In the genomic region with DNA sequence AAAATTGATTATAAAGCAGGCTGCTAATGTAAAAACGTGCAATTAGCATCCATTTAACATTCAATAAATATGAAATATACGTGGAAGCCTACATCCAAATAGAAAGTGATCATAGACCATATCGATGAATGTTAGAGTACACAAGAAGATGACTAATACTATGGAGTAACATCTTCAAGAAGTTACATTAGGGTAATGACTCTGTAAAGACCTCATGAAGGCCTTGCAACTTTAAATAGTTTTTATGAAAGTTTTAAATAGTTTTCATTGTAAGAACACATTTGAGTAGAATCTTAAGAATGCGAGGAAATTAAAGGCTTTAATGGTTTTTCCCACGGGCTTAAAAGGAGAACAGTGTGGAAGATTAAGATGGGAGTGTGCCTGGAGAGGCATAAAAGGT, we compare ENCODE assay signal across 13 cellular contexts. TPM values are rescaled to one million over a fixed set of nuclear protein-coding genes. Genes with fewer than 3 reads are reported as not detected.
DNase-seq lines count a peak whose midpoint lies in the region; ATAC-seq, FAIRE-seq and TF ChIP-seq lines count a peak whose summit lies in the region.
"Had no signal": no experiment of that assay in that cellular context is flagged by ENCODE, and none has a peak within 500 bp of the region (broad histone marks: within the 10 kb centered on the region; RNA-seq: fewer than 3 reads in every experiment).

No MANE protein-coding gene starts in this region.

- H3K4me3 Mint-ChIP-seq in Caco-2 (ENCODE audit: unreplicated experiment): peak overlapping the region; percentile 75
- H3K4me3 Mint-ChIP-seq in activated CD8-positive, alpha-beta T cell treated with anti-CD3 and anti-CD28 coated beads, Interleukin-2, amount 10 ng/mL, durations not matched to agents 7 days and 5 days: peak overlapping the region; percentile 86

- DNase-seq in AG04449 (ENCODE audit: low read depth, low spot score) (peak; percentile 65), Caco-2 (no peak), foreskin fibroblast (peak; percentile 6 to 31), transverse colon (no peak), tibial nerve (ENCODE audit: low spot score in 2 of 2) (no peak), HepG2 (ENCODE audit: low spot score) (no peak), COLO829 (ENCODE audit: low spot score) (no peak)
- no peak for DNase-seq in activated CD8-positive, alpha-beta T cell treated with anti-CD3 and anti-CD28 coated beads, Interleukin-2, amount 10 ng/mL, durations not matched to agents 7 days and 5 days
- DNase-seq: activated gamma-delta T cell treated with Interleukin-2 at 50 U/mL for 16 hours, NCI-H146 had no signal

- in situ Hi-C loops in transverse colon (cut with MboI; ENCODE audit: low pct_ligation_motif_present in 1 of 4, low pct_unique_long_range_greater_than_20kb in 1 of 4, low sequenced_read_pairs in 3 of 4): no loop called here
- in situ Hi-C loops in HepG2 (cut with HindIII; ENCODE audit: extremely low pct_ligation_motif_present, low pct_unique_long_range_greater_than_20kb): no loop called here

- H3K9me3 ChIP-seq in Caco-2 (no peaks in the 10 kb centered on the region), transverse colon (no peaks in the 10 kb centered on the region), tibial nerve (no peaks in the 10 kb centered on the region), HepG2 (ENCODE audit: low read length) (no peaks in the 10 kb centered on the region)

- no peaks in the 10 kb centered on the region for H4K20me1 ChIP-seq in HepG2 (ENCODE audit: insufficient read depth, low read length)

- H3K4me1 Mint-ChIP-seq in Caco-2 (ENCODE audit: low read depth, unreplicated experiment): peaks cover 26% of the 10 kb centered on the region
- peaks cover 56% of the 10 kb centered on the region for H3K4me1 Mint-ChIP-seq in activated CD8-positive, alpha-beta T cell treated with anti-CD3 and anti-CD28 coated beads, Interleukin-2, amount 10 ng/mL, durations not matched to agents 7 days and 5 days (ENCODE audit: low read depth)

- no peak overlapping the region for H3K27ac ChIP-seq in transverse colon
- peak overlapping the region in 1 of 4 donors; percentile 85 for H3K27ac ChIP-seq in tibial nerve
- no peak overlapping the region for H3K27ac ChIP-seq in HepG2 (ENCODE audit: extremely low read length, insufficient read depth, low read length)

- no peak for ATAC-seq in activated CD8-positive, alpha-beta T cell treated with anti-CD3 and anti-CD28 coated beads, Interleukin-2, amount 10 ng/mL, durations not matched to agents 7 days and 5 days
- no peak for ATAC-seq in HepG2

- H3K27ac Mint-ChIP-seq in Caco-2 (ENCODE audit: unreplicated experiment): peak overlapping the region; percentile 76
- peak overlapping the region; percentile 92 for H3K27ac Mint-ChIP-seq in activated CD8-positive, alpha-beta T cell treated with anti-CD3 and anti-CD28 coated beads, Interleukin-2, amount 10 ng/mL, durations not matched to agents 7 days and 5 days

- no peaks in the 10 kb centered on the region for H3K79me2 ChIP-seq in HepG2 (ENCODE audit: insufficient read depth, low read length)

- BruUV-seq in Caco-2 (replicated peaks; lab: Mats Ljungman, UMichigan): no TSS peak
- no TSS peak for BruUV-seq in HepG2 (replicated peaks; lab: Mats Ljungman, UMichigan)

- H3K9me3 Mint-ChIP-seq in Caco-2 (ENCODE audit: unreplicated experiment): peaks cover 9% of the 10 kb centered on the region
- no peaks in the 10 kb centered on the region for H3K9me3 Mint-ChIP-seq in activated CD8-positive, alpha-beta T cell treated with anti-CD3 and anti-CD28 coated beads, Interleukin-2, amount 10 ng/mL, durations not matched to agents 7 days and 5 days (ENCODE audit: insufficient read depth)

- H3K4me1 ChIP-seq in Caco-2 (peaks cover 40% of the 10 kb centered on the region), transverse colon (peaks cover 15 to 29% (median 23%) of the 10 kb centered on the region in 4 donors), tibial nerve (peaks cover 0 to 35% (median 15%) of the 10 kb centered on the region in 4 donors), HepG2 (ENCODE audit: insufficient read depth, low read length) (peaks cover 8% of the 10 kb centered on the region)

- H3K36me3 Mint-ChIP-seq in Caco-2 (ENCODE audit: insufficient read depth, unreplicated experiment): no peaks in the 10 kb centered on the region
- peaks cover 25% of the 10 kb centered on the region for H3K36me3 Mint-ChIP-seq in activated CD8-positive, alpha-beta T cell treated with anti-CD3 and anti-CD28 coated beads, Interleukin-2, amount 10 ng/mL, durations not matched to agents 7 days and 5 days (ENCODE audit: low read depth)

- no peak overlapping the region for H2AFZ ChIP-seq in HepG2 (ENCODE audit: low read length)

- POLR2A ChIA-PET in AG04449 (lab: Yijun Ruan, JAX): no interaction called here
- POLR2A ChIA-PET in Caco-2 (lab: Charles Lee): no interaction called here
- POLR2A ChIA-PET in activated CD8-positive, alpha-beta T cell treated with anti-CD3 and anti-CD28 coated beads, Interleukin-2, amount 10 ng/mL, durations not matched to agents 7 days and 5 days (lab: Charles Lee): interaction anchor here (2.9 kb wide), 1 partner anchor 64 kb away, joined by 24 read pairs; the partner anchor contains the start of gene TRIM22
- POLR2A ChIA-PET in HepG2 (lab: Yijun Ruan, JAX): no interaction called here

- no peak for FAIRE-seq in HepG2 (lab: Jason Lieb, UNC)
- FAIRE-seq: TTC549 had no signal

- H3K36me3 ChIP-seq in Caco-2 (ENCODE audit: control insufficient read depth, insufficient read depth, low read length) (no peaks in the 10 kb centered on the region), transverse colon (no peaks in the 10 kb centered on the region), tibial nerve (peaks cover 0 to 8% (median 0%) of the 10 kb centered on the region in 3 donors), HepG2 (replicated peaks in 1 of 2; ENCODE audit: control insufficient read depth in 1 of 2, insufficient read depth in 2 of 2, low read length in 2 of 2) (no peaks in the 10 kb centered on the region)

- H3K9ac ChIP-seq in HepG2 (ENCODE audit: insufficient read depth, low read depth, low read length): no peak overlapping the region

- TF ChIP-seq EP300 in transverse colon (IDR thresholded peaks at IDR 0.05; ENCODE audit: low read depth) (no peak), tibial nerve (IDR thresholded peaks at IDR 0.05) (no peak), HepG2 (IDR thresholded peaks at IDR 0.05; ENCODE audit: low read depth in 2 of 2, low read length in 2 of 2) (no peak), HepG2 (CRISPR knock-in tag; IDR thresholded peaks at IDR 0.05; ENCODE audit: borderline replicate concordance) (no peak)

- no peak for TF ChIP-seq RAD21 in HepG2 (CRISPR knock-in tag; IDR thresholded peaks at IDR 0.05)

- no peaks in the 10 kb centered on the region for H3K27me3 Mint-ChIP-seq in Caco-2 (ENCODE audit: insufficient read depth, unreplicated experiment)
- no peaks in the 10 kb centered on the region for H3K27me3 Mint-ChIP-seq in activated CD8-positive, alpha-beta T cell treated with anti-CD3 and anti-CD28 coated beads, Interleukin-2, amount 10 ng/mL, durations not matched to agents 7 days and 5 days (ENCODE audit: low read depth)

- H3K27me3 ChIP-seq in Caco-2 (replicated peaks; ENCODE audit: control insufficient read depth, insufficient read depth, low read length) (no peaks in the 10 kb centered on the region), transverse colon (no peaks in the 10 kb centered on the region), tibial nerve (no peaks in the 10 kb centered on the region), HepG2 (ENCODE audit: control insufficient read depth in 1 of 2, insufficient read depth in 2 of 2, low read length in 2 of 2) (0 out of 5 replicates have a peak, but pooled peaks cover 0 to 5% of the 10 kb centered on the region in 2 experiments)

- intact Hi-C loops in Caco-2 (cut with micrococcal nuclease; ENCODE audit: unreplicated experiment): no loop called here
- intact Hi-C loops in transverse colon (cut with DNase I; ENCODE audit: low total_unique reads): no loop called here
- intact Hi-C loops in HepG2 (cut with micrococcal nuclease; ENCODE audit: unreplicated experiment): no loop called here

- H3K4me3 ChIP-seq in AG04449 (ENCODE audit: low read depth, low read length): no peak overlapping the region
- no peak overlapping the region for H3K4me3 ChIP-seq in Caco-2 (ENCODE audit: low read depth, low read length)
- no peak overlapping the region for H3K4me3 ChIP-seq in foreskin fibroblast (ENCODE audit: low read depth in 1 of 2, low read length in 2 of 2)
- no peak overlapping the region for H3K4me3 ChIP-seq in transverse colon
- H3K4me3 ChIP-seq in tibial nerve: no peak overlapping the region
- no peak overlapping the region for H3K4me3 ChIP-seq in HepG2 (replicated peaks in 1 of 3; ENCODE audit: insufficient read depth in 1 of 3, low read depth in 2 of 3, low read length in 3 of 3)

- TF ChIP-seq POLR2A in transverse colon (IDR thresholded peaks at IDR 0.05) (no peak), tibial nerve (IDR thresholded peaks at IDR 0.05) (no peak), HepG2 (IDR thresholded peaks at IDR 0.05; ENCODE audit: insufficient read depth in 1 of 2, low read depth in 2 of 2, low read length in 2 of 2) (no peak)

- no peak for TF ChIP-seq CTCF in AG04449 (IDR thresholded peaks at IDR 0.05; ENCODE audit: insufficient read depth, low read length, missing control alignments)
- TF ChIP-seq CTCF in Caco-2 (IDR thresholded peaks at IDR 0.05; ENCODE audit: insufficient read depth in 1 of 2, low read depth in 1 of 2, low read length in 1 of 2, severe bottlenecking in 1 of 2, unreplicated experiment in 1 of 2): no peak
- TF ChIP-seq CTCF in foreskin fibroblast (IDR thresholded peaks at IDR 0.05; ENCODE audit: low read depth, low read length): no peak
- no peak for TF ChIP-seq CTCF in transverse colon (IDR thresholded peaks at IDR 0.05)
- no peak for TF ChIP-seq CTCF in tibial nerve (IDR thresholded peaks at IDR 0.05)
- no peak for TF ChIP-seq CTCF in HepG2 (CRISPR knock-in tag; IDR thresholded peaks at IDR 0.05)

- CTCF ChIA-PET in AG04449 (lab: Yijun Ruan, JAX) (interaction anchor here (1.3 to 1.5 kb wide), 2 partner anchors 15 to 265 kb away, joined by 3 read pairs; no protein-coding TSS in a partner anchor), Caco-2 (lab: Charles Lee) (no interaction called here), HepG2 (lab: Yijun Ruan, JAX; ENCODE audit: low intra/inter-chr PET ratio, low total read pairs) (no interaction called here)
- CTCF ChIA-PET in activated CD8-positive, alpha-beta T cell treated with anti-CD3 and anti-CD28 coated beads, Interleukin-2, amount 10 ng/mL, durations not matched to agents 7 days and 5 days (lab: Charles Lee): no interaction called here

- no peak overlapping the region for H3K4me2 ChIP-seq in HepG2 (ENCODE audit: low read depth, low read length)

- 69 to 70% methylated on average over 5 of the region's 5 CpGs for WGBS in transverse colon (ENCODE audit: low coverage in 1 of 2), 2 donors
- WGBS in tibial nerve, 2 donors: 57 to 65% methylated on average over 5 of the region's 5 CpGs
- WGBS in HepG2 (ENCODE audit: low lambda C conversion rate): 28% methylated on average over 5 of the region's 5 CpGs

RNA-seq across cellular contexts. Expression of gene TRIM34, which starts 1.4 kb away (rescaled TPM):
- total RNA-seq in Caco-2 (2022) (4.3 and 4.7 TPM in 2 replicates), transverse colon (1 to 10 TPM; 1.5 to 9.8 (median 7.1) TPM), tibial nerve (1 to 10 TPM; 2.2 to 6.1 (median 3.1) TPM), HepG2 (2016; rRNA removed; fragmentation: Illumina TruSeq; extraction: Trizol) (0.42 and 0.72 TPM in 2 replicates)
- 10 to 100 TPM; 11.9 to 12.3 TPM for total RNA-seq in activated CD8-positive, alpha-beta T cell treated with anti-CD3 and anti-CD28 coated beads, Interleukin-2, amount 10 ng/mL, durations not matched to agents 7 days and 5 days
- 0.09 TPM in 1 of 2 replicates, not detected in the other for total RNA-seq in HepG2 (2016; cell fraction: cytosol; rRNA removed; fragmentation: Illumina TruSeq; extraction: Trizol; ENCODE audit: low read depth)
- 0.40 and 0.48 TPM in 2 replicates for total RNA-seq in HepG2 (2016; cell fraction: insoluble cytoplasmic fraction; rRNA removed; fragmentation: Illumina TruSeq; extraction: Trizol)
- 0.10 and 0.40 TPM in 2 replicates for total RNA-seq in HepG2 (2016; cell fraction: membrane; rRNA removed; fragmentation: Illumina TruSeq; extraction: Trizol)
- total RNA-seq in HepG2 (2016; cell fraction: nucleus; rRNA removed; fragmentation: Illumina TruSeq; extraction: Trizol): 0.47 and 0.68 TPM in 2 replicates
- 0.13 and 0.33 TPM in 2 replicates for polyA plus RNA-seq in HepG2 (2011; rRNA removed)
- 0.11 and 0.17 TPM in 2 replicates for polyA plus RNA-seq in HepG2 (2011; cell fraction: cytosol; rRNA removed)
- 0.35 and 0.83 TPM in 2 replicates for polyA plus RNA-seq in HepG2 (2011; cell fraction: nucleus; rRNA removed)
- 0.07 and 0.16 TPM in 2 replicates for polyA plus RNA-seq in HepG2 (2012)
- 0.12 TPM in 1 of 2 replicates, not detected in the other for polyA plus RNA-seq in HepG2 (2016; cell fraction: cytosol; fragmentation: Illumina TruSeq; extraction: Trizol; ENCODE audit: low read depth)
- polyA plus RNA-seq in HepG2 (2016; cell fraction: insoluble cytoplasmic fraction; fragmentation: Illumina TruSeq; extraction: Trizol; ENCODE audit: low read depth): 0.43 and 0.85 TPM in 2 replicates
- 0.09 TPM in 1 of 2 replicates, not detected in the other for polyA plus RNA-seq in HepG2 (2016; cell fraction: membrane; fragmentation: Illumina TruSeq; extraction: Trizol; ENCODE audit: low read depth)
- polyA plus RNA-seq in HepG2 (2016; cell fraction: nucleus; fragmentation: Illumina TruSeq; extraction: Trizol; ENCODE audit: insufficient read depth, low read depth): 0.57 and 0.62 TPM in 2 replicates
- polyA minus RNA-seq in HepG2 (2011; rRNA and poly(A)+ RNA removed; ENCODE audit: low replicate concordance): 2.3 TPM in 1 of 2 replicates, not detected in the other
- polyA minus RNA-seq in HepG2 (2011; cell fraction: cytosol; rRNA and poly(A)+ RNA removed): not detected in 2 replicates
- 0.26 and 0.62 TPM in 2 replicates for polyA minus RNA-seq in HepG2 (2011; cell fraction: nucleus; rRNA and poly(A)+ RNA removed)
- polyA plus RNA-seq: neural cell had no signal

RNA-seq across cellular contexts. Expression of gene TRIM6, which starts 29.8 kb away (rescaled TPM):
- 0.43 and 0.53 TPM in 2 replicates for total RNA-seq in Caco-2 (2022)
- under 1 TPM; 0.47 to 0.58 TPM for total RNA-seq in activated CD8-positive, alpha-beta T cell treated with anti-CD3 and anti-CD28 coated beads, Interleukin-2, amount 10 ng/mL, durations not matched to agents 7 days and 5 days
- total RNA-seq in transverse colon: 1 to 10 TPM in 1 of 4 donors, under 1 TPM in 1, not detected in 2; 0.79 to 1.4 TPM
- 1 to 10 TPM; 1.2 to 5.9 (median 2.5) TPM for total RNA-seq in tibial nerve
- total RNA-seq in HepG2 (2016; rRNA removed; fragmentation: Illumina TruSeq; extraction: Trizol): not detected in 2 replicates
- not detected in 2 replicates for total RNA-seq in HepG2 (2016; cell fraction: cytosol; rRNA removed; fragmentation: Illumina TruSeq; extraction: Trizol; ENCODE audit: low read depth)
- total RNA-seq in HepG2 (2016; cell fraction: insoluble cytoplasmic fraction; rRNA removed; fragmentation: Illumina TruSeq; extraction: Trizol): not detected in 2 replicates
- total RNA-seq in HepG2 (2016; cell fraction: membrane; rRNA removed; fragmentation: Illumina TruSeq; extraction: Trizol): not detected in 2 replicates
- total RNA-seq in HepG2 (2016; cell fraction: nucleus; rRNA removed; fragmentation: Illumina TruSeq; extraction: Trizol): not detected in 2 replicates
- polyA plus RNA-seq in HepG2 (2011; rRNA removed): not detected in 2 replicates
- polyA plus RNA-seq in HepG2 (2011; cell fraction: cytosol; rRNA removed): not detected in 2 replicates
- polyA plus RNA-seq in HepG2 (2011; cell fraction: nucleus; rRNA removed): not detected in 2 replicates
- polyA plus RNA-seq in HepG2 (2012): not detected in 2 replicates
- polyA plus RNA-seq in HepG2 (2016; cell fraction: cytosol; fragmentation: Illumina TruSeq; extraction: Trizol; ENCODE audit: low read depth): not detected in 2 replicates
- polyA plus RNA-seq in HepG2 (2016; cell fraction: insoluble cytoplasmic fraction; fragmentation: Illumina TruSeq; extraction: Trizol; ENCODE audit: low read depth): not detected in 2 replicates
- not detected in 2 replicates for polyA plus RNA-seq in HepG2 (2016; cell fraction: membrane; fragmentation: Illumina TruSeq; extraction: Trizol; ENCODE audit: low read depth)
- polyA plus RNA-seq in HepG2 (2016; cell fraction: nucleus; fragmentation: Illumina TruSeq; extraction: Trizol; ENCODE audit: insufficient read depth, low read depth): not detected in 2 replicates
- not detected in 2 replicates for polyA minus RNA-seq in HepG2 (2011; rRNA and poly(A)+ RNA removed; ENCODE audit: low replicate concordance)
- polyA minus RNA-seq in HepG2 (2011; cell fraction: cytosol; rRNA and poly(A)+ RNA removed): not detected in 2 replicates
- polyA minus RNA-seq in HepG2 (2011; cell fraction: nucleus; rRNA and poly(A)+ RNA removed): not detected in 2 replicates
- polyA plus RNA-seq: neural cell had no signal

RNA-seq across cellular contexts. Expression of gene OR52B6, which starts 45.5 kb away (rescaled TPM):
- total RNA-seq in Caco-2 (2022) (not detected in 2 replicates), transverse colon (not detected), tibial nerve (not detected), HepG2 (2016; rRNA removed; fragmentation: Illumina TruSeq; extraction: Trizol) (not detected in 2 replicates)
- total RNA-seq in activated CD8-positive, alpha-beta T cell treated with anti-CD3 and anti-CD28 coated beads, Interleukin-2, amount 10 ng/mL, durations not matched to agents 7 days and 5 days: not detected
- total RNA-seq in HepG2 (2016; cell fraction: cytosol; rRNA removed; fragmentation: Illumina TruSeq; extraction: Trizol; ENCODE audit: low read depth): not detected in 2 replicates
- total RNA-seq in HepG2 (2016; cell fraction: insoluble cytoplasmic fraction; rRNA removed; fragmentation: Illumina TruSeq; extraction: Trizol): not detected in 2 replicates
- total RNA-seq in HepG2 (2016; cell fraction: membrane; rRNA removed; fragmentation: Illumina TruSeq; extraction: Trizol): not detected in 2 replicates
- total RNA-seq in HepG2 (2016; cell fraction: nucleus; rRNA removed; fragmentation: Illumina TruSeq; extraction: Trizol): not detected in 2 replicates
- not detected in 2 replicates for polyA plus RNA-seq in HepG2 (2011; rRNA removed)
- not detected in 2 replicates for polyA plus RNA-seq in HepG2 (2011; cell fraction: cytosol; rRNA removed)
- polyA plus RNA-seq in HepG2 (2011; cell fraction: nucleus; rRNA removed): not detected in 2 replicates
- polyA plus RNA-seq in HepG2 (2012): not detected in 2 replicates
- not detected in 2 replicates for polyA plus RNA-seq in HepG2 (2016; cell fraction: cytosol; fragmentation: Illumina TruSeq; extraction: Trizol; ENCODE audit: low read depth)
- polyA plus RNA-seq in HepG2 (2016; cell fraction: insoluble cytoplasmic fraction; fragmentation: Illumina TruSeq; extraction: Trizol; ENCODE audit: low read depth): not detected in 2 replicates
- not detected in 2 replicates for polyA plus RNA-seq in HepG2 (2016; cell fraction: membrane; fragmentation: Illumina TruSeq; extraction: Trizol; ENCODE audit: low read depth)
- polyA plus RNA-seq in HepG2 (2016; cell fraction: nucleus; fragmentation: Illumina TruSeq; extraction: Trizol; ENCODE audit: insufficient read depth, low read depth): not detected in 2 replicates
- polyA minus RNA-seq in HepG2 (2011; rRNA and poly(A)+ RNA removed; ENCODE audit: low replicate concordance): not detected in 2 replicates
- not detected in 2 replicates for polyA minus RNA-seq in HepG2 (2011; cell fraction: cytosol; rRNA and poly(A)+ RNA removed)
- not detected in 2 replicates for polyA minus RNA-seq in HepG2 (2011; cell fraction: nucleus; rRNA and poly(A)+ RNA removed)
- total RNA-seq: HT1080 had no signal
- polyA plus RNA-seq: neural cell had no signal

RNA-seq across cellular contexts. Expression of gene TRIM5, which starts 58.7 kb away (rescaled TPM):
- total RNA-seq in Caco-2 (2022): 21.9 and 25.2 TPM in 2 replicates
- 10 to 100 TPM; 28.1 to 33.4 TPM for total RNA-seq in activated CD8-positive, alpha-beta T cell treated with anti-CD3 and anti-CD28 coated beads, Interleukin-2, amount 10 ng/mL, durations not matched to agents 7 days and 5 days
- 10 to 100 TPM; 10.5 to 23.6 (median 16.3) TPM for total RNA-seq in transverse colon
- 10 to 100 TPM; 16.9 to 38.7 (median 26.1) TPM for total RNA-seq in tibial nerve
- total RNA-seq in HepG2 (2016; rRNA removed; fragmentation: Illumina TruSeq; extraction: Trizol): 13.1 and 19.9 TPM in 2 replicates
- total RNA-seq in HepG2 (2016; cell fraction: cytosol; rRNA removed; fragmentation: Illumina TruSeq; extraction: Trizol; ENCODE audit: low read depth): 1.2 and 1.4 TPM in 2 replicates
- 14.0 and 18.8 TPM in 2 replicates for total RNA-seq in HepG2 (2016; cell fraction: insoluble cytoplasmic fraction; rRNA removed; fragmentation: Illumina TruSeq; extraction: Trizol)
- total RNA-seq in HepG2 (2016; cell fraction: membrane; rRNA removed; fragmentation: Illumina TruSeq; extraction: Trizol): 3.9 and 5.4 TPM in 2 replicates
- 12.2 and 15.5 TPM in 2 replicates for total RNA-seq in HepG2 (2016; cell fraction: nucleus; rRNA removed; fragmentation: Illumina TruSeq; extraction: Trizol)
- 7.0 and 7.8 TPM in 2 replicates for polyA plus RNA-seq in HepG2 (2011; rRNA removed)
- polyA plus RNA-seq in HepG2 (2011; cell fraction: cytosol; rRNA removed): 3.5 and 6.0 TPM in 2 replicates
- polyA plus RNA-seq in HepG2 (2011; cell fraction: nucleus; rRNA removed): 4.2 and 7.6 TPM in 2 replicates
- polyA plus RNA-seq in HepG2 (2012): 5.2 and 6.9 TPM in 2 replicates
- 0.83 and 0.87 TPM in 2 replicates for polyA plus RNA-seq in HepG2 (2016; cell fraction: cytosol; fragmentation: Illumina TruSeq; extraction: Trizol; ENCODE audit: low read depth)
- 13.8 and 14.0 TPM in 2 replicates for polyA plus RNA-seq in HepG2 (2016; cell fraction: insoluble cytoplasmic fraction; fragmentation: Illumina TruSeq; extraction: Trizol; ENCODE audit: low read depth)
- 2.4 and 3.1 TPM in 2 replicates for polyA plus RNA-seq in HepG2 (2016; cell fraction: membrane; fragmentation: Illumina TruSeq; extraction: Trizol; ENCODE audit: low read depth)
- polyA plus RNA-seq in HepG2 (2016; cell fraction: nucleus; fragmentation: Illumina TruSeq; extraction: Trizol; ENCODE audit: insufficient read depth, low read depth): 13.1 and 13.2 TPM in 2 replicates
- 6.2 and 13.6 TPM in 2 replicates for polyA minus RNA-seq in HepG2 (2011; rRNA and poly(A)+ RNA removed; ENCODE audit: low replicate concordance)
- 5.2 and 5.9 TPM in 2 replicates for polyA minus RNA-seq in HepG2 (2011; cell fraction: cytosol; rRNA and poly(A)+ RNA removed)
- polyA minus RNA-seq in HepG2 (2011; cell fraction: nucleus; rRNA and poly(A)+ RNA removed): 12.1 and 13.2 TPM in 2 replicates

Comparison
In these comparisons a context has a peak if more than half of its experiments do, and no peak if none do; other contexts are left out.
1. DNase-seq: peak in AG04449 (single experiment) and foreskin fibroblast (2 of 2); none in Caco-2 (0 of 2), activated CD8-positive, alpha-beta T cell treated with anti-CD3 and anti-CD28 coated beads, Interleukin-2, amount 10 ng/mL, durations not matched to agents 7 days and 5 days (single experiment), transverse colon (single experiment), tibial nerve (0 of 2), HepG2 (single experiment) and COLO829 (single experiment).